ENCODE assay signal across 21 cellular contexts in genomic region chr12:9961106-9961505, GRCh38. TPM values are rescaled to one million over a fixed set of nuclear protein-coding genes. Genes with fewer than 3 reads are reported as not detected.
DNase-seq lines count a peak whose midpoint lies in the region; ATAC-seq and TF ChIP-seq lines count a peak whose summit lies in the region.
"Had no signal": no experiment of that assay in that cellular context is flagged by ENCODE, and none has a peak within 500 bp of the region (broad histone marks: within the 10 kb centered on the region; RNA-seq: fewer than 3 reads in every experiment).

No MANE protein-coding gene starts in this region.

- ATAC-seq in GM19395 (IDR thresholded peaks at IDR 0.05; ENCODE audit: unreplicated experiment) (peak; percentile 91), HG02763 (IDR thresholded peaks at IDR 0.05; ENCODE audit: unreplicated experiment) (peak; percentile 50), HG02852 (IDR thresholded peaks at IDR 0.05; ENCODE audit: unreplicated experiment) (no peak)
- ATAC-seq: activated T-helper 17 cell treated with anti-CD3 and anti-CD28 coated beads, Interleukin-2, amount 50 U/mL, for 72 hours had no signal

- no peaks in the 10 kb centered on the region for H3K9me3 ChIP-seq in smooth muscle cell (replicated peaks; ENCODE audit: low read depth)
- H3K9me3 ChIP-seq: SK-N-SH, suprapubic skin had no signal

- no peaks in the 10 kb centered on the region for H3K4me1 ChIP-seq in smooth muscle cell (ENCODE audit: low read depth)
- H3K4me1 ChIP-seq: neural progenitor cell, suprapubic skin had no signal

- H3K9me3 Mint-ChIP-seq in activated CD4-positive, alpha-beta T cell treated with anti-CD3 and anti-CD28 coated beads, Interleukin-2, amount 10 ng/mL, durations not matched to agents 24 days and 14 days = no peaks in the 10 kb centered on the region
- H3K9me3 Mint-ChIP-seq: activated CD4-positive, alpha-beta memory T cell treated with anti-CD3 and anti-CD28 coated beads for 36 hours; activated T-helper 17 cell treated with anti-CD3 and anti-CD28 coated beads, Interleukin-2, amount 50 U/mL, for 72 hours; neural progenitor cell had no signal

- H3K4me3 Mint-ChIP-seq in activated CD4-positive, alpha-beta T cell treated with anti-CD3 and anti-CD28 coated beads, Interleukin-2, amount 10 ng/mL, durations not matched to agents 24 days and 14 days = no peak overlapping the region
- H3K4me3 Mint-ChIP-seq: activated CD4-positive, alpha-beta memory T cell treated with anti-CD3 and anti-CD28 coated beads for 36 hours; activated T-helper 17 cell treated with anti-CD3 and anti-CD28 coated beads, Interleukin-2, amount 50 U/mL, for 72 hours; CD4-positive, CD25-positive, alpha-beta regulatory T cell; neural progenitor cell had no signal

- H4K20me1 ChIP-seq in smooth muscle cell (ENCODE audit: low read depth) = no peaks in the 10 kb centered on the region

- no peak overlapping the region for H3K27ac Mint-ChIP-seq in activated CD4-positive, alpha-beta T cell treated with anti-CD3 and anti-CD28 coated beads, Interleukin-2, amount 10 ng/mL, durations not matched to agents 24 days and 14 days
- H3K27ac Mint-ChIP-seq: activated CD4-positive, alpha-beta memory T cell treated with anti-CD3 and anti-CD28 coated beads for 36 hours; activated T-helper 17 cell treated with anti-CD3 and anti-CD28 coated beads, Interleukin-2, amount 50 U/mL, for 72 hours; CD4-positive, CD25-positive, alpha-beta regulatory T cell; neural progenitor cell had no signal

- no peak for TF ChIP-seq CTCF in smooth muscle cell (IDR thresholded peaks at IDR 0.05; ENCODE audit: borderline replicate concordance, insufficient read depth, poor library complexity, severe bottlenecking)

- no peak overlapping the region for H3K4me3 ChIP-seq in Jurkat, Clone E6-1 (ENCODE audit: low read length)
- no peak overlapping the region for H3K4me3 ChIP-seq in smooth muscle cell
- H3K4me3 ChIP-seq: neural progenitor cell, suprapubic skin had no signal

- peak overlapping the region; percentile 34 for H2AFZ ChIP-seq in smooth muscle cell (ENCODE audit: low read depth)
- H2AFZ ChIP-seq: neural progenitor cell had no signal

- peak overlapping the region; percentile 78 for H3K27ac ChIP-seq in smooth muscle cell (ENCODE audit: low read depth)
- H3K27ac ChIP-seq: epithelial cell of prostate, neural progenitor cell, suprapubic skin had no signal

- H3K79me2 ChIP-seq in smooth muscle cell (ENCODE audit: low read depth) = no peaks in the 10 kb centered on the region

- 30% methylated on average over 3 of the region's 3 CpGs for WGBS in smooth muscle cell (ENCODE audit: low lambda C conversion rate)

- H3K36me3 ChIP-seq in smooth muscle cell (ENCODE audit: low read depth) = no peaks in the 10 kb centered on the region
- H3K36me3 ChIP-seq: neural progenitor cell, suprapubic skin had no signal

- H3K4me1 Mint-ChIP-seq in activated CD4-positive, alpha-beta T cell treated with anti-CD3 and anti-CD28 coated beads, Interleukin-2, amount 10 ng/mL, durations not matched to agents 24 days and 14 days = peaks cover 34% of the 10 kb centered on the region
- H3K4me1 Mint-ChIP-seq: neural progenitor cell had no signal

- H3K27me3 ChIP-seq in smooth muscle cell (ENCODE audit: low read depth) = no peaks in the 10 kb centered on the region
- H3K27me3 ChIP-seq: neural progenitor cell, suprapubic skin had no signal

- no peaks in the 10 kb centered on the region for H3K27me3 Mint-ChIP-seq in activated CD4-positive, alpha-beta T cell treated with anti-CD3 and anti-CD28 coated beads, Interleukin-2, amount 10 ng/mL, durations not matched to agents 24 days and 14 days
- H3K27me3 Mint-ChIP-seq: activated CD4-positive, alpha-beta memory T cell treated with anti-CD3 and anti-CD28 coated beads for 36 hours; activated T-helper 17 cell treated with anti-CD3 and anti-CD28 coated beads, Interleukin-2, amount 50 U/mL, for 72 hours had no signal

- no peak overlapping the region for H3K4me2 ChIP-seq in smooth muscle cell
- H3K4me2 ChIP-seq: neural progenitor cell, SK-N-SH had no signal

- intact Hi-C loops in activated CD4-positive, alpha-beta T cell treated with anti-CD3 and anti-CD28 coated beads, Interleukin-2, amount 10 ng/mL, durations not matched to agents 24 days and 14 days (cut with micrococcal nuclease) = no loop called here

- peaks cover 4% of the 10 kb centered on the region for H3F3A ChIP-seq in smooth muscle cell (ENCODE audit: low read depth)

- DNase-seq in Jurkat, Clone E6-1 (ENCODE audit: low read depth, low spot score) = peak; percentile 39
- DNase-seq in smooth muscle cell (lab: John Stamatoyannopoulos, UW; ENCODE audit: unreplicated experiment) = no peak
- DNase-seq in activated CD4-positive, alpha-beta T cell treated with anti-CD3 and anti-CD28 coated beads, Interleukin-2, amount 10 ng/mL, durations not matched to agents 24 days and 14 days = no peak
- DNase-seq in cerebellar nuclear complex (lab: John Stamatoyannopoulos, UW) = no peak
- DNase-seq: activated CD4-positive, alpha-beta memory T cell treated with anti-CD3 and anti-CD28 coated beads for 36 hours; amygdala; CD4-positive, CD25-positive, alpha-beta regulatory T cell; IMR-90; NCI-H1417; NCI-H345; OCI-M1; SK-N-SH; stimulated activated CD4-positive, alpha-beta T cell treated with anti-CD3 and anti-CD28 coated beads, Interleukin-1b, Interleukin-23, amount 100 ng/mL, for 48 hours had no signal

- no peaks in the 10 kb centered on the region for H3K36me3 Mint-ChIP-seq in activated CD4-positive, alpha-beta T cell treated with anti-CD3 and anti-CD28 coated beads, Interleukin-2, amount 10 ng/mL, durations not matched to agents 24 days and 14 days (ENCODE audit: low read depth)
- H3K36me3 Mint-ChIP-seq: activated CD4-positive, alpha-beta memory T cell treated with anti-CD3 and anti-CD28 coated beads for 36 hours; CD4-positive, CD25-positive, alpha-beta regulatory T cell; neural progenitor cell had no signal

- H3K9ac ChIP-seq in smooth muscle cell (ENCODE audit: low read depth) = peak overlapping the region; percentile 39
- H3K9ac ChIP-seq: neural progenitor cell, SK-N-SH had no signal

RNA-seq across cellular contexts. Expression of gene CLEC12A, which starts 10.1 kb away (rescaled TPM):
- not detected for polyA plus RNA-seq in Jurkat, Clone E6-1 (2012; ENCODE audit: insufficient read depth, insufficient read length)
- total RNA-seq in smooth muscle cell = 1.2 and 2.3 TPM in 2 replicates
- 0.40 and 1.7 TPM in 2 replicates for polyA plus RNA-seq in smooth muscle cell
- 0.28 TPM in 1 of 2 replicates, not detected in the other for total RNA-seq in activated CD4-positive, alpha-beta T cell treated with anti-CD3 and anti-CD28 coated beads, Interleukin-2, amount 10 ng/mL, durations not matched to agents 24 days and 14 days
- total RNA-seq: activated CD4-positive, alpha-beta memory T cell treated with anti-CD3 and anti-CD28 coated beads for 36 hours; CD4-positive, CD25-positive, alpha-beta regulatory T cell; IMR-90; lung microvascular endothelial cell had no signal
- polyA plus RNA-seq: IMR-90, SK-N-SH had no signal

RNA-seq across cellular contexts. Expression of gene CLEC2A, which starts 28.9 kb away (rescaled TPM):
- polyA plus RNA-seq in Jurkat, Clone E6-1 (2012; ENCODE audit: insufficient read depth, insufficient read length) = not detected
- not detected in 2 replicates for total RNA-seq in smooth muscle cell
- 0.67 and 1.7 TPM in 2 replicates for polyA plus RNA-seq in smooth muscle cell
- total RNA-seq in activated CD4-positive, alpha-beta T cell treated with anti-CD3 and anti-CD28 coated beads, Interleukin-2, amount 10 ng/mL, durations not matched to agents 24 days and 14 days = not detected in 2 replicates
- total RNA-seq: activated CD4-positive, alpha-beta memory T cell treated with anti-CD3 and anti-CD28 coated beads for 36 hours; activated T-helper 17 cell treated with anti-CD3 and anti-CD28 coated beads, Interleukin-2, amount 50 U/mL, for 72 hours; CD4-positive, CD25-positive, alpha-beta regulatory T cell; IMR-90; lung microvascular endothelial cell had no signal
- polyA plus RNA-seq: CD4-positive, CD25-positive, alpha-beta regulatory T cell; IMR-90; SK-N-SH had no signal

RNA-seq across cellular contexts. Expression of gene CLEC1B, which starts 37.8 kb away (rescaled TPM):
- not detected for polyA plus RNA-seq in Jurkat, Clone E6-1 (2012; ENCODE audit: insufficient read depth, insufficient read length)
- total RNA-seq in smooth muscle cell = 2.5 and 2.9 TPM in 2 replicates
- polyA plus RNA-seq in smooth muscle cell = 2.8 and 4.1 TPM in 2 replicates
- not detected in 2 replicates for total RNA-seq in activated CD4-positive, alpha-beta T cell treated with anti-CD3 and anti-CD28 coated beads, Interleukin-2, amount 10 ng/mL, durations not matched to agents 24 days and 14 days
- total RNA-seq: activated CD4-positive, alpha-beta memory T cell treated with anti-CD3 and anti-CD28 coated beads for 36 hours; activated T-helper 17 cell treated with anti-CD3 and anti-CD28 coated beads, Interleukin-2, amount 50 U/mL, for 72 hours; IMR-90; lung microvascular endothelial cell; suprapubic skin had no signal
- polyA plus RNA-seq: CD4-positive, CD25-positive, alpha-beta regulatory T cell; IMR-90; SK-N-SH had no signal

RNA-seq across cellular contexts. Expression of gene CLEC12B, which starts 49.3 kb away (rescaled TPM):
- polyA plus RNA-seq in Jurkat, Clone E6-1 (2012; ENCODE audit: insufficient read depth, insufficient read length) = not detected
- not detected in 2 replicates for total RNA-seq in smooth muscle cell
- polyA plus RNA-seq in smooth muscle cell = not detected in 2 replicates
- total RNA-seq in activated CD4-positive, alpha-beta T cell treated with anti-CD3 and anti-CD28 coated beads, Interleukin-2, amount 10 ng/mL, durations not matched to agents 24 days and 14 days = not detected in 2 replicates
- total RNA-seq: activated CD4-positive, alpha-beta memory T cell treated with anti-CD3 and anti-CD28 coated beads for 36 hours; activated T-helper 17 cell treated with anti-CD3 and anti-CD28 coated beads, Interleukin-2, amount 50 U/mL, for 72 hours; CD4-positive, CD25-positive, alpha-beta regulatory T cell; IMR-90; lung microvascular endothelial cell had no signal
- polyA plus RNA-seq: CD4-positive, CD25-positive, alpha-beta regulatory T cell; SK-N-SH had no signal
